ENCODE assay signal across 8 cellular contexts in genomic region chr1:52697795-52698674, GRCh38. TPM values are rescaled to one million over a fixed set of nuclear protein-coding genes. Genes with fewer than 3 reads are reported as not detected.
A peak's percentile ranks its signal among the peaks of the same experiment; 100 is the strongest.
DNase-seq lines count a peak whose midpoint lies in the region; ATAC-seq and TF ChIP-seq lines count a peak whose summit lies in the region.

TSS of gene COA7 (minus strand) at chr1:52698347. CDS start at chr1:52698326, 21 bp downstream.

- H3K36me3 ChIP-seq in KOPT-K1 (ENCODE audit: insufficient read depth, low read length), result peaks cover 2% of the 10 kb centered on the region

- no peak for TF ChIP-seq CTCF in RWPE1 (conservative IDR thresholded peaks at IDR 0.05; ENCODE audit: low read depth)

- H3K9me3 Mint-ChIP-seq in naive thymus-derived CD8-positive, alpha-beta T cell, result no peaks in the 10 kb centered on the region

- DNase-seq in COR-L47 (lab: John Stamatoyannopoulos, UW) (peak; percentile 87), RWPE1 (ENCODE audit: low spot score) (peak; percentile 87), fibroblast of peridontal ligament (ENCODE audit: extremely low read depth) (peak; percentile 66)
- peak; percentile 59 for DNase-seq in activated T-helper 9 cell treated with anti-CD3 and anti-CD28 coated beads, Interleukin-2, amount 50 U/mL, for 16 hours (ENCODE audit: low read depth)
- DNase-seq in naive thymus-derived CD8-positive, alpha-beta T cell, result peak; percentile 15 to 68 (median 47)
- DNase-seq in stimulated activated naive CD4-positive, alpha-beta T cell treated with Interleukin-2 at 50 U/mL for 16 hours (lab: John Stamatoyannopoulos, UW), result peak; percentile 51

- H3K4me1 Mint-ChIP-seq in naive thymus-derived CD8-positive, alpha-beta T cell, result peaks cover 9 to 38% (median 30%) of the 10 kb centered on the region in 4 donors

- peak within 1 kb of the TSS; percentile 74 to 94 (median 90) for H3K27ac Mint-ChIP-seq in naive thymus-derived CD8-positive, alpha-beta T cell

- H3K27ac ChIP-seq in KOPT-K1 (ENCODE audit: low read depth, low read length, poor library complexity, severe bottlenecking) (peak within 1 kb of the TSS; percentile 64), RWPE1 (peak within 1 kb of the TSS; percentile 81)

- H3K9me3 ChIP-seq in KOPT-K1 (ENCODE audit: insufficient read depth, low read length, poor library complexity, severe bottlenecking), result no peaks in the 10 kb centered on the region

- CTCF ChIA-PET in RWPE1 (lab: Yijun Ruan, JAX), result interaction anchor here (0.6 to 1.2 kb wide), 2 partner anchors 13 to 674 kb away, joined by 3 read pairs; no protein-coding TSS in a partner anchor

- peak within 1 kb of the TSS; percentile 86 to 93 (median 90) for H3K4me3 Mint-ChIP-seq in naive thymus-derived CD8-positive, alpha-beta T cell

- no peaks in the 10 kb centered on the region for H3K27me3 Mint-ChIP-seq in naive thymus-derived CD8-positive, alpha-beta T cell

- POLR2A ChIA-PET in RWPE1 (lab: Yijun Ruan, JAX; ENCODE audit: low non-redundant PET), result no interaction called here
- POLR2A ChIA-PET in naive thymus-derived CD8-positive, alpha-beta T cell (lab: Charles Lee), result interaction anchor here (1.0 kb wide), 1 partner anchor 75 kb away, joined by 3 read pairs; no protein-coding TSS in a partner anchor

- peaks cover 0 to 3% (median 0%) of the 10 kb centered on the region in 3 donors for H3K36me3 Mint-ChIP-seq in naive thymus-derived CD8-positive, alpha-beta T cell

- ATAC-seq in GM21447 (IDR thresholded peaks at IDR 0.05; ENCODE audit: unreplicated experiment), result peak; percentile 43
- peak; percentile 27 to 39 for ATAC-seq in naive thymus-derived CD8-positive, alpha-beta T cell

RNA-seq across cellular contexts. Expression of gene COA7, which starts in this region (rescaled TPM):
- 1 to 10 TPM; 2.4 to 3.0 TPM for total RNA-seq in naive thymus-derived CD8-positive, alpha-beta T cell
- polyA plus RNA-seq in naive thymus-derived CD8-positive, alpha-beta T cell, result 1 to 10 TPM; 3.1 to 4.2 (median 3.9) TPM

Comparison
In these comparisons a context has a peak if more than half of its experiments do, and no peak if none do; other contexts are left out.
1. Peak in every context shown above with its lines: DNase-seq, ATAC-seq and H3K27ac ChIP-seq.